In the genomic region with DNA sequence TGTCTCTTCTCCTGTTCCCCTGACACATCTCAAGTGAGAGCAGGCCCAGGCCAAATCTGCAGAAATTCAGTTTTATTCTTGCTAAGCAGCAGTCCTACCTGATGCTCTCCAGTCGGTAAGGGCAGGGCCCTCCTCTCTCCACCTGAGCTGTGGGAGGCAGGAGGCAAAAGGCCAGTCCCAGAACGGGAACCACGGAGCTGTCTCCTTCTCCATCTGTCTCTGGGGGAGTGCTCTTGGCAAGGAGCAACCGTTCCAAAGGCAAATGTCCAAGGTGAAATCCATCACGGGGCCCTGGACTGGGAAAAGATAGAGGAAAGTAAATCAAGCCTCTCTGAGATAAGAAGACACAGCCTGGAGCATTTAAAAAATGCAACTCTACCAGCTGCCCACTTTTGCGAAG, we compare ENCODE assay signal across 17 cellular contexts.
A peak's percentile ranks its signal among the peaks of the same experiment; 100 is the strongest.
DNase-seq lines count a peak whose midpoint lies in the region; TF ChIP-seq lines count a peak whose summit lies in the region.
"Had no signal": no experiment of that assay in that cellular context is flagged by ENCODE, and none has a peak within 500 bp of the region (broad histone marks: within the 10 kb centered on the region; RNA-seq: fewer than 3 reads in every experiment).

No MANE protein-coding gene starts in this region.

- POLR2A ChIA-PET in HEK293 (lab: Yijun Ruan, JAX), result interaction anchor here (1.2 kb wide), 1 partner anchor 14 kb away, joined by 4 read pairs; no protein-coding TSS in a partner anchor

- H3K36me3 ChIP-seq in HEK293 (ENCODE audit: control insufficient read depth in 2 of 2, insufficient read depth in 1 of 2, low read length in 2 of 2), result no peaks in the 10 kb centered on the region
- H3K36me3 ChIP-seq in muscle layer of colon (ENCODE audit: insufficient read depth, low read length), result no peaks in the 10 kb centered on the region
- no peaks in the 10 kb centered on the region for H3K36me3 ChIP-seq in subcutaneous abdominal adipose tissue (ENCODE audit: control insufficient read depth in 5 of 5, insufficient read depth in 5 of 5, low read length in 5 of 5)

- CTCF ChIA-PET in HEK293 (lab: Yijun Ruan, JAX), result interaction anchor here (0.7 kb wide), 1 partner anchor 13 kb away, joined by 4 read pairs; no protein-coding TSS in a partner anchor

- H3K9ac ChIP-seq in muscle layer of colon (ENCODE audit: low read length), result no peak overlapping the region
- no peak overlapping the region for H3K9ac ChIP-seq in subcutaneous abdominal adipose tissue (ENCODE audit: low read length in 5 of 5)

- H3K4me3 ChIP-seq in HEK293 (ENCODE audit: low read depth, low read length) (no peak overlapping the region), muscle layer of colon (ENCODE audit: low read depth in 1 of 2, low read length in 2 of 2) (no peak overlapping the region), subcutaneous abdominal adipose tissue (ENCODE audit: low read depth in 1 of 5, low read length in 5 of 5) (no peak overlapping the region)
- H3K4me3 ChIP-seq: body of pancreas had no signal

- H3K27me3 ChIP-seq in muscle layer of colon (ENCODE audit: control insufficient read depth in 1 of 2, insufficient read depth in 2 of 2, low read length in 2 of 2) (no peaks in the 10 kb centered on the region), subcutaneous abdominal adipose tissue (ENCODE audit: control insufficient read depth in 5 of 5, insufficient read depth in 4 of 5, low read length in 5 of 5) (no peaks in the 10 kb centered on the region)
- H3K27me3 ChIP-seq: body of pancreas had no signal

- no peaks in the 10 kb centered on the region for H3K9me3 ChIP-seq in HEK293 (ENCODE audit: control insufficient read depth, insufficient read depth, low read depth, low read length)
- H3K9me3 ChIP-seq in muscle layer of colon (ENCODE audit: low read length), result no peaks in the 10 kb centered on the region
- H3K9me3 ChIP-seq in subcutaneous abdominal adipose tissue (ENCODE audit: control insufficient read depth in 5 of 5, low read length in 5 of 5), result no peaks in the 10 kb centered on the region
- H3K9me3 ChIP-seq: body of pancreas had no signal

- H3K27ac ChIP-seq in HEK293 (ENCODE audit: extremely low read depth, low read depth, low read length) (no peak overlapping the region), muscle layer of colon (ENCODE audit: low read depth, low read length) (peak overlapping the region; percentile 32), subcutaneous abdominal adipose tissue (ENCODE audit: low read depth, low read length) (peak overlapping the region; percentile 9)
- H3K27ac ChIP-seq: body of pancreas, RWPE1 had no signal

- H3K4me1 ChIP-seq in HEK293 (ENCODE audit: control insufficient read depth, insufficient read depth, low read length) (peaks cover 10% of the 10 kb centered on the region), muscle layer of colon (ENCODE audit: insufficient read depth, low read length) (peaks cover 68% of the 10 kb centered on the region), subcutaneous abdominal adipose tissue (ENCODE audit: control insufficient read depth in 5 of 5, insufficient read depth in 5 of 5, low read length in 5 of 5) (peaks cover 8 to 48% (median 34%) of the 10 kb centered on the region in 5 donors)

- TF ChIP-seq CTCF in HEK293 (tag by site-specific recombination; IDR thresholded peaks at IDR 0.05), result no peak

- DNase-seq in cerebellar nuclear complex (lab: John Stamatoyannopoulos, UW) (peak; percentile 84 to 86), H4 (ENCODE audit: low spot score) (no peak), HuH-7.5 (ENCODE audit: low spot score) (no peak)
- DNase-seq in activated CD8-positive, alpha-beta memory T cell treated with anti-CD3 and anti-CD28 coated beads for 24 hours, result no peak
- DNase-seq: activated CD8-positive, alpha-beta memory T cell treated with anti-CD3 and anti-CD28 coated beads, Interleukin-2, amount 50 U/mL, for 48 hours; activated naive CD8-positive, alpha-beta T cell treated with anti-CD3 and anti-CD28 coated beads for 36 hours; body of pancreas; cortex of kidney; HCEC 1CT; NCI-H146; NCI-H2171; stimulated activated naive CD8-positive, alpha-beta T cell treated with anti-CD3 and anti-CD28 coated beads, Interleukin-15, amount 100 ng/mL, for 72 hours; T-helper 9 cell had no signal

TF ChIP-seq in HEK293, 187 proteins besides CTCF, POLR2A, EP300 and RAD21:
- TF ChIP-seq ZNF792 (tag by site-specific recombination; IDR thresholded peaks at IDR 0.05), result no peak
- TF ChIP-seq FEZF1 (tag by site-specific recombination; IDR thresholded peaks at IDR 0.05), result 0 out of 2 replicates have a peak, but pooled peaks have one; percentile 34
- TF ChIP-seq, protein P1, sequence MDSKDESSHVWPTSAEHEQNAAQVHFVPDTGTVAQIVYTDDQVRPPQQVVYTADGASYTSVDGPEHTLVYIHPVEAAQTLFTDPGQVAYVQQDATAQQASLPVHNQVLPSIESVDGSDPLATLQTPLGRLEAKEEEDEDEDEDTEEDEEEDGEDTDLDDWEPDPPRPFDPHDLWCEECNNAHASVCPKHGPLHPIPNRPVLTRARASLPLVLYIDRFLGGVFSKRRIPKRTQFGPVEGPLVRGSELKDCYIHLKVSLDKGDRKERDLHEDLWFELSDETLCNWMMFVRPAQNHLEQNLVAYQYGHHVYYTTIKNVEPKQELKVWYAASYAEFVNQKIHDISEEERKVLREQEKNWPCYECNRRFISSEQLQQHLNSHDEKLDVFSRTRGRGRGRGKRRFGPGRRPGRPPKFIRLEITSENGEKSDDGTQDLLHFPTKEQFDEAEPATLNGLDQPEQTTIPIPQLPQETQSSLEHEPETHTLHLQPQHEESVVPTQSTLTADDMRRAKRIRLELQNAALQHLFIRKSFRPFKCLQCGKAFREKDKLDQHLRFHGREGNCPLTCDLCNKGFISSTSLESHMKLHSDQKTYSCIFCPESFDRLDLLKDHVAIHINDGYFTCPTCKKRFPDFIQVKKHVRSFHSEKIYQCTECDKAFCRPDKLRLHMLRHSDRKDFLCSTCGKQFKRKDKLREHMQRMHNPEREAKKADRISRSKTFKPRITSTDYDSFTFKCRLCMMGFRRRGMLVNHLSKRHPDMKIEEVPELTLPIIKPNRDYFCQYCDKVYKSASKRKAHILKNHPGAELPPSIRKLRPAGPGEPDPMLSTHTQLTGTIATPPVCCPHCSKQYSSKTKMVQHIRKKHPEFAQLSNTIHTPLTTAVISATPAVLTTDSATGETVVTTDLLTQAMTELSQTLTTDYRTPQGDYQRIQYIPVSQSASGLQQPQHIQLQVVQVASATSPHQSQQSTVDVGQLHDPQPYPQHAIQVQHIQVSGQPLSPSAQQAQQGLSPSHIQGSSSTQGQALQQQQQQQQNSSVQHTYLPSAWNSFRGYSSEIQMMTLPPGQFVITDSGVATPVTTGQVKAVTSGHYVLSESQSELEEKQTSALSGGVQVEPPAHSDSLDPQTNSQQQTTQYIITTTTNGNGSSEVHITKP (tag by site-specific recombination; IDR thresholded peaks at IDR 0.05), result peak; percentile 63
- no peak for TF ChIP-seq ZNF514 (tag by site-specific recombination; IDR thresholded peaks at IDR 0.05)
- TF ChIP-seq GFI1B (tag by site-specific recombination; IDR thresholded peaks at IDR 0.05), result no peak
- 0 out of 2 replicates have a peak, but pooled peaks have one; percentile 14 for TF ChIP-seq GLIS1 (tag by site-specific recombination; IDR thresholded peaks at IDR 0.05)
- TF ChIP-seq ZNF768 (tag by site-specific recombination; IDR thresholded peaks at IDR 0.05), result no peak

Comparison
In these comparisons a context has a peak if more than half of its experiments do, and no peak if none do; other contexts are left out.
1. DNase-seq: peak in cerebellar nuclear complex (2 of 2); none in H4 (single experiment), HuH-7.5 (single experiment) and activated CD8-positive, alpha-beta memory T cell treated with anti-CD3 and anti-CD28 coated beads for 24 hours (single experiment).